18 cellular contexts compared by ENCODE assay signal in the genomic region with DNA sequence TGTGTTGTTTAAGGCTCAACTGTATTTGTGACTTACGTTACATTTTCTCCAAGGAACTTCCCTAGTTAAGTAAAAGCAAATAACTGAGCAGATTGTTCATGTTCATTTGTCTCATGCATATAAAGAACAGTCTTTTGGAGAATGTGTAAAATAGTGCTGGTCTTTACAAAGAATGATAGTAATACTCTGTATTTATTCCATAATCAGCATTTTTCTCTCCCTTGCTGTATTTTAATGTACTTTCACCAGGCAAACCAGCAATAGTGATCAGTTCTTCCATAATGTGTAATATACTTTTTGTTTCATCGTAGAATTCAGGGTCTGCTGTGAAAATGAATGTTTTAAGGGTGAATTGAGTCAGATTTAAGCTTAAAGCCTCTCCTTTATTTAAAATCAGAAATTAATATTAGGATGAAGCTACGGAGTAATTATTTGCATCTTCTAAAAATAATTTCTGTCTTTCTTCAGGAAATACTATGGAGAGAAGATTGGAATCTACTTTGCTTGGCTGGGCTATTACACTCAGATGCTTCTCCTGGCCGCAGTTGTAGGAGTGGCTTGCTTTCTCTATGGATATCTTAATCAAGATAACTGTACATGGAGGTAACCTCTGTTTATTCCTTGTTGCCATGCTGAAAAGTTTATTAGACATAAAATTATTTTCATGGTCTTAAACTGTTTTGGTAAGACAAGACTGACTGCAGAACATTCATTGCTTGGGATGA.
DNase-seq lines count a peak whose midpoint lies in the region; ATAC-seq and TF ChIP-seq lines count a peak whose summit lies in the region.
"Had no signal": no experiment of that assay in that cellular context is flagged by ENCODE, and none has a peak within 500 bp of the region (broad histone marks: within the 10 kb centered on the region; RNA-seq: fewer than 3 reads in every experiment).

No MANE protein-coding gene starts in this region.

- TF ChIP-seq POLR2A in transverse colon (IDR thresholded peaks at IDR 0.05) (no peak), erythroblast (IDR thresholded peaks at IDR 0.05; ENCODE audit: low read length) (no peak)

- H3K36me3 ChIP-seq in heart right ventricle = peaks cover 0 to 75% (median 0%) of the 10 kb centered on the region in 9 donors
- H3K36me3 ChIP-seq in parathyroid adenoma (ENCODE audit: control insufficient read depth, insufficient read depth, low read length) = no peaks in the 10 kb centered on the region
- H3K36me3 ChIP-seq in transverse colon = no peaks in the 10 kb centered on the region
- H3K36me3 ChIP-seq: prostate gland had no signal

- intact Hi-C loops in heart right ventricle (cut with DNase I) (no loop called here), transverse colon (cut with DNase I; ENCODE audit: low total_unique reads) (no loop called here)

- no peak for TF ChIP-seq EP300 in transverse colon (IDR thresholded peaks at IDR 0.05; ENCODE audit: low read depth)

- H3K4me3 ChIP-seq in heart right ventricle (no peak overlapping the region), parathyroid adenoma (ENCODE audit: low read depth, low read length) (no peak overlapping the region), transverse colon (no peak overlapping the region)
- H3K4me3 ChIP-seq: dorsolateral prefrontal cortex, GM23338, neural progenitor cell, prostate gland had no signal

- H3K4me1 ChIP-seq in heart right ventricle (peaks cover 0 to 34% (median 19%) of the 10 kb centered on the region in 9 donors), parathyroid adenoma (peaks cover 23% of the 10 kb centered on the region), transverse colon (peaks cover 0 to 6% (median 0%) of the 10 kb centered on the region in 4 donors)
- H3K4me1 ChIP-seq: neural progenitor cell, prostate gland had no signal

- 71 to 75% methylated on average over 4 of the region's 4 CpGs for WGBS in heart right ventricle, 2 donors
- 68 to 86% methylated on average over 4 of the region's 4 CpGs for WGBS in transverse colon (ENCODE audit: low coverage in 1 of 2), 2 donors

- TF ChIP-seq CTCF in heart right ventricle (IDR thresholded peaks at IDR 0.05) (no peak), parathyroid adenoma (IDR thresholded peaks at IDR 0.05) (no peak), transverse colon (IDR thresholded peaks at IDR 0.05) (no peak)

- H2AFZ ChIP-seq in parathyroid adenoma = no peak overlapping the region
- H2AFZ ChIP-seq: GM23338, neural progenitor cell had no signal

- no peak overlapping the region for H3K9ac ChIP-seq in parathyroid adenoma
- H3K9ac ChIP-seq: neural progenitor cell had no signal

- in situ Hi-C loops in transverse colon (cut with MboI; ENCODE audit: low pct_ligation_motif_present in 1 of 4, low pct_unique_long_range_greater_than_20kb in 1 of 4, low sequenced_read_pairs in 3 of 4) = no loop called here

- DNase-seq in amniotic epithelial cell (ENCODE audit: low read depth) (peak; percentile 42), heart right ventricle (no peak), transverse colon (no peak), erythroblast (lab: John Stamatoyannopoulos, UW) (no peak), DMS 273 (lab: John Stamatoyannopoulos, UW; ENCODE audit: unreplicated experiment) (no peak)
- DNase-seq: activated CD8-positive, alpha-beta T cell treated with anti-CD3 and anti-CD28 coated beads, Interleukin-2, amount 10 ng/mL, durations not matched to agents 7 days and 5 days; activated effector memory CD4-positive, alpha-beta T cell treated with Interleukin-2 at 50 U/mL for 16 hours; dorsolateral prefrontal cortex; HFFc6; kidney; mammary epithelial cell; NCI-H446; NCI-H774 had no signal

- H3K27me3 ChIP-seq in heart right ventricle (no peaks in the 10 kb centered on the region), parathyroid adenoma (ENCODE audit: control insufficient read depth, insufficient read depth, low read length) (no peaks in the 10 kb centered on the region), transverse colon (no peaks in the 10 kb centered on the region)
- H3K27me3 ChIP-seq: dorsolateral prefrontal cortex, neural progenitor cell had no signal

- ATAC-seq in heart right ventricle (peak in 5 of 8 donors; percentile 5 to 33 (median 17)), GM18868 (IDR thresholded peaks at IDR 0.05; ENCODE audit: unreplicated experiment) (no peak)
- ATAC-seq: activated CD8-positive, alpha-beta T cell treated with anti-CD3 and anti-CD28 coated beads, Interleukin-2, amount 10 ng/mL, durations not matched to agents 7 days and 5 days; GM23338 had no signal

- H3K27ac ChIP-seq in heart right ventricle = peak overlapping the region in 8 of 10 donors; percentile 2 to 73 (median 46)
- peak overlapping the region; percentile 50 for H3K27ac ChIP-seq in parathyroid adenoma
- peak overlapping the region in 3 of 4 donors; percentile 20 to 38 (median 25) for H3K27ac ChIP-seq in transverse colon
- H3K27ac ChIP-seq: dorsolateral prefrontal cortex, neural progenitor cell had no signal

- H3K4me2 ChIP-seq in parathyroid adenoma (ENCODE audit: low read length) = no peak overlapping the region
- H3K4me2 ChIP-seq: GM23338, neural progenitor cell had no signal

- H3K9me3 ChIP-seq in heart right ventricle (peaks cover 0 to 7% (median 2%) of the 10 kb centered on the region in 11 donors), parathyroid adenoma (ENCODE audit: control insufficient read depth, low read length) (no peaks in the 10 kb centered on the region), transverse colon (peaks cover 0 to under 1% of the 10 kb centered on the region in 2 donors)
- H3K9me3 ChIP-seq: prostate gland had no signal

- no peaks in the 10 kb centered on the region for H3K79me2 ChIP-seq in parathyroid adenoma
